Comparison of ENCODE assay signal across 8 cellular contexts in genomic region chr18:75189696-75190095, GRCh38.
"Had no signal": no experiment of that assay in that cellular context is flagged by ENCODE, and none has a peak within 500 bp of the region (broad histone marks: within the 10 kb centered on the region; RNA-seq: fewer than 3 reads in every experiment).

No MANE protein-coding gene starts in this region.

- H3K4me2 ChIP-seq: GM23338 had no signal

- H3K4me1 ChIP-seq: HAP-1 had no signal

- H3K9ac ChIP-seq: GM23248 had no signal

- H2AFZ ChIP-seq: GM23248, GM23338 had no signal

- DNase-seq: GM23248, GOT3, H7, H9, HCEC 1CT, HFFc6 had no signal

- H3K27ac ChIP-seq: GM23248 had no signal

- H3K9me3 ChIP-seq: HAP-1 had no signal

- H3K36me3 ChIP-seq: HAP-1 had no signal

- H3K4me3 ChIP-seq: GM23248, GM23338, HAP-1 had no signal
